13 cellular contexts compared by ENCODE assay signal in the genomic region with DNA sequence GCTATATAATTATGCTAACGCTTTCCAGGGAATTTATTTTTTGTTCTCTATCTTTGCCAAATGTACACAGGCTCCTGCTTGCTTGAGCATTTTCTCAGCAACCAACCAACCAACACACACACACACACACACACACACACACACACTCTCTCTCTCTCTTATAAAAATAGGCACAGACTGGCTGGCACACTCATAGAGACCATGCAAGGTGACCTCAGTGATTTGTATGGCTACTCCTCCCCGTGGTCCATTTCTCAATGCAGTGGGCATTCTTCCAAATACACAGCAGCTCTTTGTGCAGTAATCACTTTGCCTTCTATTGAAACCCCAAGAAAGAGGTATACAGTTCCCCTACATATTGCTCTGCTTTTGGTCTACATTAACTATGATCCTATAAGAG.
DNase-seq lines count a peak whose midpoint lies in the region; ATAC-seq and TF ChIP-seq lines count a peak whose summit lies in the region.
"Had no signal": no experiment of that assay in that cellular context is flagged by ENCODE, and none has a peak within 500 bp of the region (broad histone marks: within the 10 kb centered on the region; RNA-seq: fewer than 3 reads in every experiment).

No MANE protein-coding gene starts in this region.

- ATAC-seq in GM21447 (IDR thresholded peaks at IDR 0.05; ENCODE audit: unreplicated experiment), result no peak
- no peak for ATAC-seq in natural killer cell treated with Interleukin-12 subunit alpha and Interleukin-12 subunit beta and Interleukin-15 and Interleukin-18, amount 100 ng/mL, for 72 hours
- no peak for ATAC-seq in HG03039 (IDR thresholded peaks at IDR 0.05; ENCODE audit: unreplicated experiment)
- ATAC-seq: HCT116 had no signal

- no peak overlapping the region for H2AFZ ChIP-seq in mammary epithelial cell (ENCODE audit: low read depth, low read length)

- peak; percentile 14 for DNase-seq in AG09319 (ENCODE audit: extremely low read depth, low read depth)
- peak; percentile 60 for DNase-seq in H4 (ENCODE audit: low spot score)
- DNase-seq in mammary epithelial cell, result peak; percentile 25
- peak; percentile 26 for DNase-seq in medulla oblongata (ENCODE audit: extremely low spot score)
- no peak for DNase-seq in natural killer cell treated with Interleukin-12 subunit alpha and Interleukin-12 subunit beta and Interleukin-15 and Interleukin-18, amount 100 ng/mL, for 72 hours (ENCODE audit: low spot score)
- no peak for DNase-seq in osteocyte (ENCODE audit: extremely low spot score, unreplicated experiment)
- DNase-seq: activated gamma-delta T cell treated with Interleukin-2 at 50 U/mL for 16 hours; CD4-positive, CD25-positive, alpha-beta regulatory T cell; dermis blood vessel endothelial cell had no signal

- intact Hi-C loops in mammary epithelial cell (cut with micrococcal nuclease), result no loop called here

- peaks cover 15 to 24% of the 10 kb centered on the region in 2 donors for H3K4me1 Mint-ChIP-seq in natural killer cell treated with Interleukin-12 subunit alpha and Interleukin-12 subunit beta and Interleukin-15 and Interleukin-18, amount 100 ng/mL, for 72 hours (ENCODE audit: low read depth in 2 of 2)
- peaks cover 21% of the 10 kb centered on the region for H3K4me1 Mint-ChIP-seq in osteocyte (ENCODE audit: unreplicated experiment)

- CTCF ChIA-PET in mammary epithelial cell (lab: Charles Lee; ENCODE audit: low non-redundant PET), result no interaction called here

- no peaks in the 10 kb centered on the region for H3K36me3 ChIP-seq in mammary epithelial cell (ENCODE audit: insufficient read depth, low read length)

- H3K9me3 ChIP-seq in mammary epithelial cell (replicated peaks; ENCODE audit: insufficient read depth, low read length), result no peaks in the 10 kb centered on the region

- no peak overlapping the region for H3K27ac ChIP-seq in mammary epithelial cell (ENCODE audit: insufficient read depth, low read depth, low read length)
- H3K27ac ChIP-seq: skin epidermis had no signal

- H3K4me3 ChIP-seq in mammary epithelial cell (replicated peaks in 1 of 3; ENCODE audit: insufficient read depth in 1 of 3, low read depth in 2 of 3, low read length in 3 of 3), result no peak overlapping the region
- H3K4me3 ChIP-seq: skin epidermis had no signal

- H3K4me2 ChIP-seq in mammary epithelial cell (ENCODE audit: insufficient read depth, low read depth, low read length), result no peak overlapping the region

- H3K27ac Mint-ChIP-seq in natural killer cell treated with Interleukin-12 subunit alpha and Interleukin-12 subunit beta and Interleukin-15 and Interleukin-18, amount 100 ng/mL, for 72 hours, result no peak overlapping the region
- no peak overlapping the region for H3K27ac Mint-ChIP-seq in osteocyte (ENCODE audit: unreplicated experiment)
- H3K27ac Mint-ChIP-seq: CD4-positive, CD25-positive, alpha-beta regulatory T cell had no signal

- no peaks in the 10 kb centered on the region for H4K20me1 ChIP-seq in mammary epithelial cell (ENCODE audit: insufficient read depth, low read length)

- no peak for TF ChIP-seq CTCF in AG09319 (IDR thresholded peaks at IDR 0.05; ENCODE audit: low read depth, low read length)
- TF ChIP-seq CTCF in mammary epithelial cell (conservative IDR thresholded peaks at IDR 0.05 in 1 of 2, IDR thresholded peaks at IDR 0.05 in 1 of 2; ENCODE audit: extremely low read depth in 1 of 2, insufficient read depth in 1 of 2, low read depth in 1 of 2, low read length in 2 of 2), result no peak
- no peak for TF ChIP-seq CTCF in osteocyte (IDR thresholded peaks at IDR 0.05)

- 4% methylated on average over 2 of the region's 2 CpGs for WGBS in mammary epithelial cell (ENCODE audit: low coverage, missing lambda C conversion rate)

- H3K9ac ChIP-seq in mammary epithelial cell (ENCODE audit: insufficient read depth, low read length), result no peak overlapping the region

- H3K9me3 Mint-ChIP-seq in natural killer cell treated with Interleukin-12 subunit alpha and Interleukin-12 subunit beta and Interleukin-15 and Interleukin-18, amount 100 ng/mL, for 72 hours, result no peaks in the 10 kb centered on the region
- no peaks in the 10 kb centered on the region for H3K9me3 Mint-ChIP-seq in osteocyte (ENCODE audit: unreplicated experiment)

- dilution Hi-C loops in mammary epithelial cell (cut with HindIII; ENCODE audit: low sequenced_read_pairs), result no loop called here

- in situ Hi-C loops in mammary epithelial cell (cut with MboI; ENCODE audit: low sequenced_read_pairs in 2 of 2), result no loop called here

- peaks cover 4% of the 10 kb centered on the region for H3K27me3 ChIP-seq in mammary epithelial cell (ENCODE audit: insufficient read depth, low read length)

- no peaks in the 10 kb centered on the region for H3K79me2 ChIP-seq in mammary epithelial cell (ENCODE audit: insufficient read depth, low read length)

- BruUV-seq in mammary epithelial cell (replicated peaks; lab: Mats Ljungman, UMichigan), result no TSS peak

- no peak overlapping the region for H3K4me3 Mint-ChIP-seq in natural killer cell treated with Interleukin-12 subunit alpha and Interleukin-12 subunit beta and Interleukin-15 and Interleukin-18, amount 100 ng/mL, for 72 hours
- H3K4me3 Mint-ChIP-seq in osteocyte (ENCODE audit: unreplicated experiment), result no peak overlapping the region
- H3K4me3 Mint-ChIP-seq: CD4-positive, CD25-positive, alpha-beta regulatory T cell had no signal

- H3K4me1 ChIP-seq in mammary epithelial cell (ENCODE audit: insufficient read depth, low read length), result no peaks in the 10 kb centered on the region

- no peaks in the 10 kb centered on the region for H3K36me3 Mint-ChIP-seq in natural killer cell treated with Interleukin-12 subunit alpha and Interleukin-12 subunit beta and Interleukin-15 and Interleukin-18, amount 100 ng/mL, for 72 hours
- H3K36me3 Mint-ChIP-seq in osteocyte (ENCODE audit: unreplicated experiment), result no peaks in the 10 kb centered on the region
- H3K36me3 Mint-ChIP-seq: CD4-positive, CD25-positive, alpha-beta regulatory T cell had no signal

- H3K27me3 Mint-ChIP-seq in natural killer cell treated with Interleukin-12 subunit alpha and Interleukin-12 subunit beta and Interleukin-15 and Interleukin-18, amount 100 ng/mL, for 72 hours, result peaks cover 5 to 10% of the 10 kb centered on the region in 2 donors
- H3K27me3 Mint-ChIP-seq in osteocyte (ENCODE audit: unreplicated experiment), result peaks cover 5% of the 10 kb centered on the region

Comparison
In these comparisons a context has a peak if more than half of its experiments do, and no peak if none do; other contexts are left out.
1. DNase-seq: peak in AG09319 (single experiment), H4 (single experiment), mammary epithelial cell (single experiment) and medulla oblongata (single experiment); none in natural killer cell treated with Interleukin-12 subunit alpha and Interleukin-12 subunit beta and Interleukin-15 and Interleukin-18, amount 100 ng/mL, for 72 hours (single experiment) and osteocyte (single experiment).